Comparison of ENCODE assay signal across 8 cellular contexts in genomic region chr17:29711588-29712385, GRCh38.
DNase-seq lines count a peak whose midpoint lies in the region; ATAC-seq and TF ChIP-seq lines count a peak whose summit lies in the region.
"Had no signal": no experiment of that assay in that cellular context is flagged by ENCODE, and none has a peak within 500 bp of the region (broad histone marks: within the 10 kb centered on the region; RNA-seq: fewer than 3 reads in every experiment).

No MANE protein-coding gene starts in this region.

- in situ Hi-C loops in GM23248 (cut with MboI): no loop called here

- H4K20me1 ChIP-seq in GM23248 (ENCODE audit: insufficient read depth) (no peaks in the 10 kb centered on the region), SK-N-SH (ENCODE audit: insufficient read depth) (no peaks in the 10 kb centered on the region)

- peak overlapping the region; percentile 84 for H3K4me2 ChIP-seq in GM23248 (ENCODE audit: unreplicated experiment)
- peak overlapping the region; percentile 55 for H3K4me2 ChIP-seq in SK-N-SH

- H2AFZ ChIP-seq in GM23248 (no peak overlapping the region), SK-N-SH (ENCODE audit: low read depth) (no peak overlapping the region)

- WGBS in GM23248 (ENCODE audit: low coverage in 1 of 2, low lambda C conversion rate in 2 of 2, missing lambda C conversion rate in 2 of 2), 2 experiments: 82 to 84% methylated on average over 11 of the region's 11 CpGs
- WGBS in SK-N-SH (ENCODE audit: low lambda C conversion rate): 75% methylated on average over 11 of the region's 11 CpGs

- peak overlapping the region; percentile 82 for H3K27ac ChIP-seq in GM23248
- peak overlapping the region; percentile 72 to 99 for H3K27ac ChIP-seq in SK-N-SH (ENCODE audit: low read depth in 2 of 2, low read length in 1 of 2)

- 0 out of 2 replicates have a peak, but pooled peaks cover 7% of the 10 kb centered on the region for H3K79me2 ChIP-seq in GM23248 (ENCODE audit: insufficient read depth)
- H3K79me2 ChIP-seq in SK-N-SH (ENCODE audit: insufficient read depth): peaks cover 5% of the 10 kb centered on the region; the same call in 1 of the 2 replicates

- no peak for TF ChIP-seq RAD21 in SK-N-SH (IDR thresholded peaks at IDR 0.05; ENCODE audit: low read length)

- peak overlapping the region; percentile 7 to 76 (median 50) for H3K27ac Mint-ChIP-seq in immature natural killer cell
- H3K27ac Mint-ChIP-seq in stimulated activated effector memory CD8-positive, alpha-beta T cell treated with anti-CD3 and anti-CD28 coated beads, Interleukin-12 subunit alpha, Interleukin-12 subunit beta, amount 100 ng/mL, for 72 hours: peak overlapping the region; percentile 51

- POLR2A ChIA-PET in SK-N-SH (lab: Yijun Ruan, JAX): interaction anchor here (0.9 to 1.2 kb wide), 5 partner anchors 9 to 119 kb away, joined by 3 to 5 read pairs (median 3); partner anchors contain the start of gene ANKRD13B

- H3K27me3 Mint-ChIP-seq in immature natural killer cell (ENCODE audit: low read depth in 3 of 3): peaks cover 0 to 8% (median 2%) of the 10 kb centered on the region in 3 donors

- peaks cover 40% of the 10 kb centered on the region for H3F3A ChIP-seq in GM23248 (ENCODE audit: insufficient read depth)
- peaks cover 26% of the 10 kb centered on the region for H3F3A ChIP-seq in SK-N-SH (replicated peaks; ENCODE audit: insufficient read depth)

- ATAC-seq in stimulated activated effector memory CD8-positive, alpha-beta T cell treated with anti-CD3 and anti-CD28 coated beads, Interleukin-12 subunit alpha, Interleukin-12 subunit beta, amount 100 ng/mL, for 72 hours: no peak

- no peaks in the 10 kb centered on the region for H3K9me3 Mint-ChIP-seq in immature natural killer cell
- no peaks in the 10 kb centered on the region for H3K9me3 Mint-ChIP-seq in stimulated activated effector memory CD8-positive, alpha-beta T cell treated with anti-CD3 and anti-CD28 coated beads, Interleukin-12 subunit alpha, Interleukin-12 subunit beta, amount 100 ng/mL, for 72 hours

- H3K9ac ChIP-seq in GM23248 (peak overlapping the region; percentile 19; the same call in 1 of the 2 replicates), SK-N-SH (no peak overlapping the region)

- H3K36me3 Mint-ChIP-seq in immature natural killer cell: peaks cover 0 to 10% (median 3%) of the 10 kb centered on the region in 3 donors
- peaks cover 12% of the 10 kb centered on the region for H3K36me3 Mint-ChIP-seq in stimulated activated effector memory CD8-positive, alpha-beta T cell treated with anti-CD3 and anti-CD28 coated beads, Interleukin-12 subunit alpha, Interleukin-12 subunit beta, amount 100 ng/mL, for 72 hours

- H3K4me3 Mint-ChIP-seq in immature natural killer cell: no peak overlapping the region
- no peak overlapping the region for H3K4me3 Mint-ChIP-seq in stimulated activated effector memory CD8-positive, alpha-beta T cell treated with anti-CD3 and anti-CD28 coated beads, Interleukin-12 subunit alpha, Interleukin-12 subunit beta, amount 100 ng/mL, for 72 hours

- H3K36me3 ChIP-seq in GM23248 (ENCODE audit: low read depth) (no peaks in the 10 kb centered on the region), SK-N-SH (replicated peaks in 1 of 2; ENCODE audit: control insufficient read depth in 1 of 2, insufficient read depth in 2 of 2, low read length in 1 of 2) (no peaks in the 10 kb centered on the region)
- H3K36me3 ChIP-seq: cardiac muscle cell had no signal

- TF ChIP-seq EP300 in SK-N-SH (IDR thresholded peaks at IDR 0.05; ENCODE audit: borderline replicate concordance in 1 of 2, low read depth in 1 of 2, low read length in 1 of 2): no peak

- 0 out of 2 replicates have a peak, but pooled peaks have one; percentile 7 for TF ChIP-seq CTCF in SK-N-SH (IDR thresholded peaks at IDR 0.05)

- H3K4me1 Mint-ChIP-seq in immature natural killer cell: peaks cover 73 to 95% of the 10 kb centered on the region in 2 donors
- peaks cover 52% of the 10 kb centered on the region for H3K4me1 Mint-ChIP-seq in stimulated activated effector memory CD8-positive, alpha-beta T cell treated with anti-CD3 and anti-CD28 coated beads, Interleukin-12 subunit alpha, Interleukin-12 subunit beta, amount 100 ng/mL, for 72 hours

- H3K9me3 ChIP-seq in GM23248 (ENCODE audit: low read depth): no peaks in the 10 kb centered on the region
- H3K9me3 ChIP-seq in SK-N-SH: no peaks in the 10 kb centered on the region

- H3K9me2 ChIP-seq in GM23248 (ENCODE audit: insufficient read depth): no peaks in the 10 kb centered on the region
- no peaks in the 10 kb centered on the region for H3K9me2 ChIP-seq in SK-N-SH

- CTCF ChIA-PET in SK-N-SH (lab: Yijun Ruan, JAX): interaction anchor here (0.7 to 2.5 kb wide), 8 partner anchors 12 to 120 kb away, joined by 3 to 9 read pairs (median 4); no protein-coding TSS in a partner anchor

- H3K27me3 ChIP-seq in GM23248 (replicated peaks; ENCODE audit: insufficient read depth): no peaks in the 10 kb centered on the region
- no peaks in the 10 kb centered on the region for H3K27me3 ChIP-seq in SK-N-SH (ENCODE audit: insufficient read depth)
- H3K27me3 ChIP-seq: cardiac muscle cell had no signal

- DNase-seq in GM23248 (no peak), SK-N-SH (peak; percentile 28), immature natural killer cell (no peak), GM19238 (ENCODE audit: insufficient read length, low spot score) (no peak), NCI-H1436 treated with DMSO at 0.1 percent for 48 hours (lab: John Stamatoyannopoulos, UW) (no peak)
- no peak for DNase-seq in stimulated activated effector memory CD8-positive, alpha-beta T cell treated with anti-CD3 and anti-CD28 coated beads, Interleukin-12 subunit alpha, Interleukin-12 subunit beta, amount 100 ng/mL, for 72 hours (ENCODE audit: low spot score in 2 of 2)
- DNase-seq in stimulated activated naive CD4-positive, alpha-beta T cell (lab: John Stamatoyannopoulos, UW): no peak

- H3K4me1 ChIP-seq in GM23248 (ENCODE audit: insufficient read depth) (peaks cover 35% of the 10 kb centered on the region), SK-N-SH (ENCODE audit: control insufficient read depth in 1 of 2, insufficient read depth in 2 of 2, low read depth in 1 of 2, low read length in 1 of 2) (peaks cover 21 to 28% of the 10 kb centered on the region in 2 experiments; a peak in 3 of 4 replicates)

- H3K4me3 ChIP-seq in GM23248: peak overlapping the region; percentile 32; the same call in 1 of the 2 replicates
- 0 out of 4 replicates have a peak overlapping the region, but pooled peaks of 1 of the 2 experiments have one; percentile 20 for H3K4me3 ChIP-seq in SK-N-SH (ENCODE audit: low read depth in 2 of 2, low read length in 1 of 2)
- H3K4me3 ChIP-seq: cardiac muscle cell had no signal

TF ChIP-seq in SK-N-SH, 30 proteins besides CTCF, POLR2A, EP300 and RAD21:
- TF ChIP-seq MXI1 (IDR thresholded peaks at IDR 0.05; ENCODE audit: low read depth, low read length): no peak
- peak; percentile 5; the same call in 1 of the 2 replicates for TF ChIP-seq TEAD4 (IDR thresholded peaks at IDR 0.05; ENCODE audit: borderline replicate concordance, insufficient read depth)
TF ChIP-seq in SK-N-SH: peak in this region for 1.
